Comparison of ENCODE assay signal across 11 cellular contexts in the genomic region with DNA sequence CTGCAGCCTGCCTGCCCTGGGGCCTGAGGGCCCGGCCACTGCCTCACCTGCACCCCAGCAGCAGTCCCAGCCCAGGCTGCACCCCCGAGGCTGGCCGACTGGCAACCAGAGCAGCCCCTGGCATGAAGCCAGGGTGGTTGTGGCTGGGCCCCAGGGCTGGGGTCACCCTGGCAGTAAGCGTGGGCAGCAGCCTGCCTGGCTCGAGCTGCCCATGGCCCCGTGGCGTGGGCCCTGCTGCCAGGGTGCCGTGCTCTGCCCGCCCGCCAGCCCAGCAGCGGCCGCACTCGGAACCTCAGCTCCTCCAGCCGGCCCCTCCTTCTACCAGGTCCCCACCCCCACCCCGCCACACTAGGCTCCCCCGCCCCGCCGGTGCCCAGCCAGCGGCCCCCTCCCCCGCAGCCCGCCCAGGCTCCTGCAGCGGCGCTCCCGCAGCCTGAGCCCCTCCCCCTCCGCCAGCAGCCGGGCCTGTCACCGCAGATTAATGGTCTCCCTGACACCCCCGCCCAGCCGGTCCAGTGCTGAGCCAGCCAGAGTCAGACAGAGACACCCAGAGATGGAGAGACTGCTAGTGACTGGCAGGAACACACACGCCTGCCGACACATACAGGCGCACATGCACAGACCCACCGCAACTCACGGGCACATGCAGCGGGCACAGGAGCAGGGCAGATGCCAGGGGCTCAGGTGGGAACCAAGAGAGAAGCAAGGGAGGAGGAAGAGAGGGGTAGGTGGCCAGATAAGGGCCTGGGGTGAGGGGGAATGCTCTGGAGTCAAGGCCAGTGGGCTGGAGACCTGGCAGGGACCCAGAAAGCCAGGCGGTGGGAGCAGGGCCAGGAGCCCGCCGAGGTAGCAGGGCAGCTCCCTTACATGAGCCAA. TPM values are rescaled to one million over a fixed set of nuclear protein-coding genes. Genes with fewer than 3 reads are reported as not detected.
A peak's percentile ranks its signal among the peaks of the same experiment; 100 is the strongest.
DNase-seq lines count a peak whose midpoint lies in the region; ATAC-seq and TF ChIP-seq lines count a peak whose summit lies in the region.
"Had no signal": no experiment of that assay in that cellular context is flagged by ENCODE, and none has a peak within 500 bp of the region (broad histone marks: within the 10 kb centered on the region; RNA-seq: fewer than 3 reads in every experiment).

No MANE protein-coding gene starts in this region.

- no peaks in the 10 kb centered on the region for H3K9me3 Mint-ChIP-seq in progenitor cell of endocrine pancreas (ENCODE audit: low read depth)
- H3K9me3 Mint-ChIP-seq in activated T-helper 17 cell treated with anti-CD3 and anti-CD28 coated beads, Interleukin-2, amount 50 U/mL, for 72 hours = no peaks in the 10 kb centered on the region
- H3K9me3 Mint-ChIP-seq: CD4-positive, alpha-beta memory T cell had no signal

- peaks cover 8% of the 10 kb centered on the region for H3K36me3 ChIP-seq in NT2/D1 (ENCODE audit: insufficient read depth, insufficient read length, low read length)

- peaks cover 13% of the 10 kb centered on the region for H3K4me1 ChIP-seq in NT2/D1 (ENCODE audit: insufficient read depth, insufficient read length)

- H3K4me3 Mint-ChIP-seq in progenitor cell of endocrine pancreas (ENCODE audit: low read depth) = no peak overlapping the region
- H3K4me3 Mint-ChIP-seq in activated T-helper 17 cell treated with anti-CD3 and anti-CD28 coated beads, Interleukin-2, amount 50 U/mL, for 72 hours = no peak overlapping the region
- H3K4me3 Mint-ChIP-seq: activated naive CD8-positive, alpha-beta T cell; CD4-positive, alpha-beta memory T cell had no signal

- peaks cover 4% of the 10 kb centered on the region for H3K36me3 Mint-ChIP-seq in progenitor cell of endocrine pancreas (ENCODE audit: insufficient read depth)
- H3K36me3 Mint-ChIP-seq in activated T-helper 17 cell treated with anti-CD3 and anti-CD28 coated beads, Interleukin-2, amount 50 U/mL, for 72 hours (ENCODE audit: low read depth) = peaks cover 9% of the 10 kb centered on the region
- H3K36me3 Mint-ChIP-seq: CD4-positive, alpha-beta memory T cell had no signal

- peak overlapping the region; percentile 28 for H3K4me3 ChIP-seq in NT2/D1 (ENCODE audit: insufficient read length, low read depth)

- peak overlapping the region; percentile 74 for H3K9ac ChIP-seq in NT2/D1 (ENCODE audit: insufficient read length, low read depth)

- peaks cover 18% of the 10 kb centered on the region for H3K27me3 Mint-ChIP-seq in progenitor cell of endocrine pancreas
- H3K27me3 Mint-ChIP-seq in activated T-helper 17 cell treated with anti-CD3 and anti-CD28 coated beads, Interleukin-2, amount 50 U/mL, for 72 hours = peaks cover 24% of the 10 kb centered on the region

- DNase-seq in ELF-1 (ENCODE audit: low read depth, low spot score) (peak; percentile 64), NT2/D1 (ENCODE audit: low read depth, low spot score) (no peak), Right ventricle myocardium superior (peak; percentile 78), progenitor cell of endocrine pancreas (ENCODE audit: low spot score, unreplicated experiment) (peak; percentile 33), NCI-H128 (lab: John Stamatoyannopoulos, UW; ENCODE audit: unreplicated experiment) (no peak)
- DNase-seq: MV-4-11 had no signal

- ATAC-seq in Right ventricle myocardium superior (ENCODE audit: poor library complexity) (peak; percentile 55), HG03095 (IDR thresholded peaks at IDR 0.05; ENCODE audit: unreplicated experiment) (no peak), GM21423 (IDR thresholded peaks at IDR 0.05; ENCODE audit: unreplicated experiment) (no peak)
- ATAC-seq in activated T-helper 17 cell treated with anti-CD3 and anti-CD28 coated beads, Interleukin-2, amount 50 U/mL, for 72 hours (replicated peaks) = no peak

- no peaks in the 10 kb centered on the region for H3K9me3 ChIP-seq in NT2/D1 (ENCODE audit: insufficient read depth, low read length)

- H3K4me1 Mint-ChIP-seq in progenitor cell of endocrine pancreas (ENCODE audit: low read depth) = peaks cover 7% of the 10 kb centered on the region
- H3K4me1 Mint-ChIP-seq in activated T-helper 17 cell treated with anti-CD3 and anti-CD28 coated beads, Interleukin-2, amount 50 U/mL, for 72 hours = peaks cover 11% of the 10 kb centered on the region

- H3K27me3 ChIP-seq in NT2/D1 (ENCODE audit: insufficient read depth, insufficient read length) = no peaks in the 10 kb centered on the region

- no peak overlapping the region for H3K27ac Mint-ChIP-seq in progenitor cell of endocrine pancreas
- no peak overlapping the region for H3K27ac Mint-ChIP-seq in activated T-helper 17 cell treated with anti-CD3 and anti-CD28 coated beads, Interleukin-2, amount 50 U/mL, for 72 hours
- H3K27ac Mint-ChIP-seq: activated naive CD8-positive, alpha-beta T cell; CD4-positive, alpha-beta memory T cell had no signal

- intact Hi-C loops in Right ventricle myocardium superior (cut with DNase I) = loop anchor here (5.0 kb wide), 1 partner anchor 53 kb away; no protein-coding TSS in a partner anchor

- no peak for TF ChIP-seq CTCF in progenitor cell of endocrine pancreas (IDR thresholded peaks at IDR 0.05; ENCODE audit: unreplicated experiment)

RNA-seq across cellular contexts. Expression of a gene that starts 22.4 kb away (rescaled TPM):
- 88.9 TPM for total RNA-seq in Right ventricle myocardium superior
- total RNA-seq in progenitor cell of endocrine pancreas = 6.9 and 9.4 TPM in 2 replicates
- under 1 TPM; 0.32 to 0.77 TPM for total RNA-seq in activated T-helper 17 cell treated with anti-CD3 and anti-CD28 coated beads, Interleukin-2, amount 50 U/mL, for 72 hours

RNA-seq across cellular contexts. Expression of a gene that starts 35.1 kb away (rescaled TPM):
- total RNA-seq in Right ventricle myocardium superior (10.0 TPM), progenitor cell of endocrine pancreas (0.74 and 1.1 TPM in 2 replicates)
- total RNA-seq in activated T-helper 17 cell treated with anti-CD3 and anti-CD28 coated beads, Interleukin-2, amount 50 U/mL, for 72 hours = 10 to 100 TPM in 1 of 2 donors, 1 to 10 TPM in 1; 8.0 to 12.1 TPM

Comparison
In these comparisons a context has a peak if more than half of its experiments do, and no peak if none do; other contexts are left out.
1. DNase-seq: peak in ELF-1 (single experiment), Right ventricle myocardium superior (single experiment) and progenitor cell of endocrine pancreas (single experiment); none in NT2/D1 (single experiment) and NCI-H128 (single experiment).